ENCODE assay signal across 26 cellular contexts in the genomic region with DNA sequence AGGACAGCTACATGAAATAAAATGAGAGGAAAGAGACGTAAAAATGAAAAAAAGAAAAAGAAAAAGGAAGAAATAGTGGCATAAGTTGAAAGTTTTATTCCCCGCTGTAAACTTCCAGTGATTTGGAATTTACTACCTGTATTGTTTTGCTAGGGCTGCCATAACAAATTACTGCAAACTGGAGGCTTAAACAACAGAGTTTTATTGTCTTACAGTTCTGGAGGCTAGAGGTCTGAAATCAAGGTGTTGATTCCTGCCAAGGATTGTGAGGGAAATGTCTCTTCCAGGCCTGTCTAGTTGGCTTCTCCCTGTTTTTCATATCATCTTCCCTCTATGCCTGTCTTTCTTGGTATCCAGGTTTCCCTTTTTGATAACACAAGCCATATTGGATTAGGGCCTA.
"Had no signal": no experiment of that assay in that cellular context is flagged by ENCODE, and none has a peak within 500 bp of the region (broad histone marks: within the 10 kb centered on the region; RNA-seq: fewer than 3 reads in every experiment).

No MANE protein-coding gene starts in this region.

- H3K9me3 Mint-ChIP-seq: endodermal cell had no signal

- H3K4me3 Mint-ChIP-seq: dendritic cell treated with granulocyte-macrophage colony-stimulating factor and Interleukin-4, amounts not matched to agents 40 ng/mL and 50 ng/mL, for 4 days; effector memory CD8-positive, alpha-beta T cell; endodermal cell; mesothelial cell of epicardium had no signal

- H3K4me1 Mint-ChIP-seq: endodermal cell had no signal

- H3K27me3 ChIP-seq: colonic mucosa, esophagus squamous epithelium, gastrocnemius medialis, heart right ventricle, left lung had no signal

- DNase-seq: cerebellar nuclear complex; colonic mucosa; cortex of kidney; effector CD8-positive, alpha-beta T cell; effector memory CD8-positive, alpha-beta T cell; endodermal cell; erythroblast; esophagus squamous epithelium; foreskin fibroblast; foreskin melanocyte; gastrocnemius medialis; glutamatergic neuron; head of caudate nucleus; heart right ventricle; hippocampal formation; islet precursor cell; kidney; kidney glomerular epithelial cell; left lung; left ventricle myocardium superior; lower lobe of right lung; mesenchymal stem cell had no signal

- H3K9me3 ChIP-seq: colonic mucosa, esophagus squamous epithelium, gastrocnemius medialis, heart right ventricle, left lung, lower lobe of right lung had no signal

- ATAC-seq: effector memory CD8-positive, alpha-beta T cell; esophagus mucosa; gastrocnemius medialis; heart right ventricle; left lung; left ventricle myocardium superior; lower lobe of right lung had no signal

- H3K4me3 ChIP-seq: colonic mucosa, esophagus squamous epithelium, gastrocnemius medialis, heart right ventricle, left lung, lower lobe of right lung had no signal

- H3K27ac ChIP-seq: colonic mucosa, epithelial cell of prostate, esophagus squamous epithelium, gastrocnemius medialis, heart right ventricle, left lung, lower lobe of right lung had no signal

- H3K27ac Mint-ChIP-seq: dendritic cell treated with granulocyte-macrophage colony-stimulating factor and Interleukin-4, amounts not matched to agents 40 ng/mL and 50 ng/mL, for 4 days; effector memory CD8-positive, alpha-beta T cell; endodermal cell; mesothelial cell of epicardium had no signal

- H3K4me1 ChIP-seq: colonic mucosa, esophagus squamous epithelium, gastrocnemius medialis, heart right ventricle, left lung, lower lobe of right lung had no signal

- H3K27me3 Mint-ChIP-seq: dendritic cell treated with granulocyte-macrophage colony-stimulating factor and Interleukin-4, amounts not matched to agents 40 ng/mL and 50 ng/mL, for 4 days; effector memory CD8-positive, alpha-beta T cell had no signal

- H3K36me3 ChIP-seq: colonic mucosa, esophagus squamous epithelium, gastrocnemius medialis, heart right ventricle, left lung, lower lobe of right lung had no signal
